22 cellular contexts compared by ENCODE assay signal in genomic region chr3:89565098-89565497, GRCh38.
"Had no signal": no experiment of that assay in that cellular context is flagged by ENCODE, and none has a peak within 500 bp of the region (broad histone marks: within the 10 kb centered on the region; RNA-seq: fewer than 3 reads in every experiment).

No MANE protein-coding gene starts in this region.

- H2AFZ ChIP-seq: neural progenitor cell had no signal

- H3K27me3 ChIP-seq: cardiac muscle cell, neural progenitor cell, right atrium auricular region, suprapubic skin, transverse colon, vagina had no signal

- H3K36me3 ChIP-seq: cardiac muscle cell, neural progenitor cell, prostate gland, right atrium auricular region, suprapubic skin, transverse colon, vagina had no signal

- ATAC-seq: activated CD4-positive, CD25-positive, alpha-beta regulatory T cell treated with anti-CD3 and anti-CD28 coated beads, Interleukin-2, amount 50 U/mL, for 24 hours; activated CD8-positive, alpha-beta T cell treated with anti-CD3 and anti-CD28 coated beads, Interleukin-2, amount 10 ng/mL, durations not matched to agents 7 days and 5 days; activated naive CD8-positive, alpha-beta T cell treated with anti-CD3 and anti-CD28 coated beads, Interleukin-2, amount 50 U/mL, for 24 hours; effector memory CD8-positive, alpha-beta T cell; left cardiac atrium; naive thymus-derived CD4-positive, alpha-beta T cell had no signal

- H3K27ac ChIP-seq: cardiac muscle cell, neural progenitor cell, prostate gland, right atrium auricular region, skin epidermis, suprapubic skin, transverse colon, vagina had no signal

- H3K4me1 ChIP-seq: neural progenitor cell, prostate gland, right atrium auricular region, suprapubic skin, transverse colon, vagina had no signal

- H3K9me3 ChIP-seq: prostate gland, transverse colon, vagina had no signal

- H3K4me3 ChIP-seq: cardiac muscle cell, neural progenitor cell, prostate gland, right atrium auricular region, skin epidermis, suprapubic skin, transverse colon, vagina had no signal

- H3K9ac ChIP-seq: neural progenitor cell had no signal

- DNase-seq: activated CD4-positive, alpha-beta T cell treated with anti-CD3 and anti-CD28 coated beads, Interleukin-2, amount 10 ng/mL, durations not matched to agents 7 days and 5 days; activated CD8-positive, alpha-beta T cell treated with anti-CD3 and anti-CD28 coated beads, Interleukin-2, amount 10 ng/mL, durations not matched to agents 7 days and 5 days; activated naive CD4-positive, alpha-beta T cell treated with anti-CD3 and anti-CD28 coated beads, Interleukin-2, amount 10 ng/mL, durations not matched to agents 7 days and 5 days; activated naive CD8-positive, alpha-beta T cell treated with anti-CD3 and anti-CD28 coated beads, Interleukin-2, amount 50 U/mL, for 24 hours; activated T-cell treated with anti-CD3 and anti-CD28 coated beads, Interleukin-2, amount 50 U/mL, for 24 hours; anterior cingulate cortex; dermis blood vessel endothelial cell; effector memory CD8-positive, alpha-beta T cell; left cardiac atrium; mesendoderm; naive thymus-derived CD4-positive, alpha-beta T cell; T-helper 1 cell; T-helper 9 cell; transverse colon had no signal

- H3K4me2 ChIP-seq: neural progenitor cell had no signal
